In the genomic region with DNA sequence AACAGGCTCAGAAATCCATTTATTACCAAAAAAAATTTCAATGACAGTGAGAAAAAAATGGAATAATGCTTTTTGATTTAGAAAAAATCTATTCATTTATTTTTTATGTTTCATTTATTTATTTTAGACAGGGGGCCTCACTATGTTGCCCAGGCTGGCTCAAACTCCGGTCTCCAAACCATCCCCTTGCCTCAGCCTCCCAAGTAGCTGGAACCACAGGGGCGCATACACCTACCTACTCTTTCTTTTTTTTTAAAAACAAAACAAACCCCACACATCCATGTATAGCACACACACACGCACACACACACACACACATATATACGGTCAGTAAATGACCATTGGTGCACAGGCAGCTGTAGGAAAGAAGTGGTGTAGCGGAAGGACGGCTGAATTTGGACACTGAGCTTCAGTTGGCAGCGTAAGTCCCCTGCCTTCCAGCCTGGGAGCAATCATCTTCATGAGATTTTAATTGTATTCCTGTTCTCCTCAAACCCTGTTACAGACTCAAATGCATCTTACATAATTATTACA, we compare ENCODE assay signal across 9 cellular contexts. TPM values are rescaled to one million over a fixed set of nuclear protein-coding genes. Genes with fewer than 3 reads are reported as not detected.
A peak's percentile ranks its signal among the peaks of the same experiment; 100 is the strongest.
DNase-seq lines count a peak whose midpoint lies in the region; ATAC-seq and TF ChIP-seq lines count a peak whose summit lies in the region.
"Had no signal": no experiment of that assay in that cellular context is flagged by ENCODE, and none has a peak within 500 bp of the region (broad histone marks: within the 10 kb centered on the region; RNA-seq: fewer than 3 reads in every experiment).

No MANE protein-coding gene starts in this region.

- H3K36me3 ChIP-seq in breast epithelium, result no peaks in the 10 kb centered on the region
- H3K36me3 ChIP-seq in mesodermal cell (ENCODE audit: control insufficient read depth, insufficient read depth, low read length), result no peaks in the 10 kb centered on the region
- H3K36me3 ChIP-seq in upper lobe of right lung, result no peaks in the 10 kb centered on the region
- H3K36me3 ChIP-seq in Karpas-422 (ENCODE audit: insufficient read depth, low read length), result no peaks in the 10 kb centered on the region

- H3K9me3 ChIP-seq in breast epithelium (no peaks in the 10 kb centered on the region), mesodermal cell (ENCODE audit: control insufficient read depth, low read length) (no peaks in the 10 kb centered on the region), upper lobe of right lung (no peaks in the 10 kb centered on the region), Karpas-422 (ENCODE audit: low read length) (no peaks in the 10 kb centered on the region)

- H3K4me3 Mint-ChIP-seq in activated naive CD8-positive, alpha-beta T cell treated with anti-CD3 and anti-CD28 coated beads, Interleukin-2, amount 10 ng/mL, durations not matched to agents 7 days and 5 days, result peak overlapping the region; percentile 71
- no peak overlapping the region for H3K4me3 Mint-ChIP-seq in activated naive CD8-positive, alpha-beta T cell treated with anti-CD3 and anti-CD28 coated beads for 36 hours
- H3K4me3 Mint-ChIP-seq in stimulated activated naive B cell treated with anti-CD40 and anti-IgM and Interleukin-4, amounts not matched to agents 10 μg/mL and 1 μg/mL and 100 μg/mL, for 72 hours, result no peak overlapping the region
- H3K4me3 Mint-ChIP-seq: central memory CD8-positive, alpha-beta T cell had no signal

- no peaks in the 10 kb centered on the region for H3K9me3 Mint-ChIP-seq in activated naive CD8-positive, alpha-beta T cell treated with anti-CD3 and anti-CD28 coated beads, Interleukin-2, amount 10 ng/mL, durations not matched to agents 7 days and 5 days
- no peaks in the 10 kb centered on the region for H3K9me3 Mint-ChIP-seq in activated naive CD8-positive, alpha-beta T cell treated with anti-CD3 and anti-CD28 coated beads for 36 hours
- no peaks in the 10 kb centered on the region for H3K9me3 Mint-ChIP-seq in stimulated activated naive B cell treated with anti-CD40 and anti-IgM and Interleukin-4, amounts not matched to agents 10 μg/mL and 1 μg/mL and 100 μg/mL, for 72 hours
- H3K9me3 Mint-ChIP-seq: central memory CD8-positive, alpha-beta T cell had no signal

- WGBS in mesodermal cell (ENCODE audit: insufficient coverage in 2 of 2), 2 experiments, result 77% methylated on average over 6 of the region's 7 CpGs; no CpG with 5 or more reads in 1 of the 2 experiments

- no peak overlapping the region for H3K9ac ChIP-seq in Karpas-422 (ENCODE audit: low read length)

- no peaks in the 10 kb centered on the region for H3K27me3 ChIP-seq in breast epithelium
- no peaks in the 10 kb centered on the region for H3K27me3 ChIP-seq in upper lobe of right lung
- no peaks in the 10 kb centered on the region for H3K27me3 ChIP-seq in Karpas-422 (ENCODE audit: low read length)

- H2AFZ ChIP-seq in Karpas-422 (ENCODE audit: low read length), result no peak overlapping the region

- H3K4me3 ChIP-seq in breast epithelium, result peak overlapping the region in 2 of 3 donors; percentile 43 to 58
- H3K4me3 ChIP-seq in mesodermal cell (ENCODE audit: extremely low read depth, insufficient read depth, low read length, poor library complexity, severe bottlenecking), result no peak overlapping the region
- H3K4me3 ChIP-seq in upper lobe of right lung, result no peak overlapping the region
- H3K4me3 ChIP-seq in Karpas-422 (ENCODE audit: low read length), result no peak overlapping the region

- intact Hi-C loops in breast epithelium (cut with DNase I; ENCODE audit: low total_unique reads) (no loop called here), upper lobe of right lung (cut with DNase I) (no loop called here)

- POLR2A ChIA-PET in activated naive CD8-positive, alpha-beta T cell treated with anti-CD3 and anti-CD28 coated beads, Interleukin-2, amount 10 ng/mL, durations not matched to agents 7 days and 5 days (lab: Charles Lee), result interaction anchor here (1.1 to 2.8 kb wide), 3 partner anchors 10 to 29 kb away, joined by 3 to 18 read pairs (median 12); a partner anchor contains a TSS

- H3K9me2 ChIP-seq in Karpas-422 (replicated peaks; ENCODE audit: insufficient read depth, low read length), result no peaks in the 10 kb centered on the region

- no peaks in the 10 kb centered on the region for H3K79me2 ChIP-seq in Karpas-422 (ENCODE audit: low read length)

- no peak for ATAC-seq in activated naive CD8-positive, alpha-beta T cell treated with anti-CD3 and anti-CD28 coated beads, Interleukin-2, amount 10 ng/mL, durations not matched to agents 7 days and 5 days (ENCODE audit: low read depth)
- no peak for ATAC-seq in upper lobe of right lung
- no peak for ATAC-seq in stimulated activated naive B cell treated with anti-CD40 and anti-IgM and Interleukin-4, amounts not matched to agents 10 μg/mL and 1 μg/mL and 100 μg/mL, for 72 hours (replicated peaks)

- peak overlapping the region; percentile 84 for H3K27ac Mint-ChIP-seq in activated naive CD8-positive, alpha-beta T cell treated with anti-CD3 and anti-CD28 coated beads, Interleukin-2, amount 10 ng/mL, durations not matched to agents 7 days and 5 days
- H3K27ac Mint-ChIP-seq in activated naive CD8-positive, alpha-beta T cell treated with anti-CD3 and anti-CD28 coated beads for 36 hours, result no peak overlapping the region
- no peak overlapping the region for H3K27ac Mint-ChIP-seq in stimulated activated naive B cell treated with anti-CD40 and anti-IgM and Interleukin-4, amounts not matched to agents 10 μg/mL and 1 μg/mL and 100 μg/mL, for 72 hours

- TF ChIP-seq CTCF in breast epithelium (IDR thresholded peaks at IDR 0.05) (no peak), upper lobe of right lung (IDR thresholded peaks at IDR 0.05) (no peak)

- no peak for TF ChIP-seq POLR2A in breast epithelium (IDR thresholded peaks at IDR 0.05)

- H3K4me2 ChIP-seq in Karpas-422 (ENCODE audit: low read depth, low read length, poor library complexity, severe bottlenecking), result no peak overlapping the region

- H3K36me3 Mint-ChIP-seq in activated naive CD8-positive, alpha-beta T cell treated with anti-CD3 and anti-CD28 coated beads, Interleukin-2, amount 10 ng/mL, durations not matched to agents 7 days and 5 days, result peaks cover 5% of the 10 kb centered on the region
- no peaks in the 10 kb centered on the region for H3K36me3 Mint-ChIP-seq in activated naive CD8-positive, alpha-beta T cell treated with anti-CD3 and anti-CD28 coated beads for 36 hours
- H3K36me3 Mint-ChIP-seq in stimulated activated naive B cell treated with anti-CD40 and anti-IgM and Interleukin-4, amounts not matched to agents 10 μg/mL and 1 μg/mL and 100 μg/mL, for 72 hours, result peaks cover 0 to 3% of the 10 kb centered on the region in 2 donors

- no peaks in the 10 kb centered on the region for H4K20me1 ChIP-seq in Karpas-422 (ENCODE audit: insufficient read depth, low read depth, low read length)

- no peaks in the 10 kb centered on the region for H3K27me3 Mint-ChIP-seq in activated naive CD8-positive, alpha-beta T cell treated with anti-CD3 and anti-CD28 coated beads, Interleukin-2, amount 10 ng/mL, durations not matched to agents 7 days and 5 days
- H3K27me3 Mint-ChIP-seq in activated naive CD8-positive, alpha-beta T cell treated with anti-CD3 and anti-CD28 coated beads for 36 hours, result no peaks in the 10 kb centered on the region
- H3K27me3 Mint-ChIP-seq in stimulated activated naive B cell treated with anti-CD40 and anti-IgM and Interleukin-4, amounts not matched to agents 10 μg/mL and 1 μg/mL and 100 μg/mL, for 72 hours, result no peaks in the 10 kb centered on the region
- H3K27me3 Mint-ChIP-seq: central memory CD8-positive, alpha-beta T cell had no signal

- H3K4me1 Mint-ChIP-seq in activated naive CD8-positive, alpha-beta T cell treated with anti-CD3 and anti-CD28 coated beads, Interleukin-2, amount 10 ng/mL, durations not matched to agents 7 days and 5 days, result peaks cover 22% of the 10 kb centered on the region
- peaks cover 32% of the 10 kb centered on the region for H3K4me1 Mint-ChIP-seq in activated naive CD8-positive, alpha-beta T cell treated with anti-CD3 and anti-CD28 coated beads for 36 hours
- H3K4me1 Mint-ChIP-seq in stimulated activated naive B cell treated with anti-CD40 and anti-IgM and Interleukin-4, amounts not matched to agents 10 μg/mL and 1 μg/mL and 100 μg/mL, for 72 hours, result peaks cover 5 to 7% of the 10 kb centered on the region in 2 donors
- H3K4me1 Mint-ChIP-seq: central memory CD8-positive, alpha-beta T cell had no signal

- peak overlapping the region; percentile 83 to 87 for H3K27ac ChIP-seq in breast epithelium
- H3K27ac ChIP-seq in mesodermal cell (ENCODE audit: low read depth, low read length, severe bottlenecking), result peak overlapping the region; percentile 97
- peak overlapping the region; percentile 82 for H3K27ac ChIP-seq in upper lobe of right lung
- H3K27ac ChIP-seq in Karpas-422 (ENCODE audit: low read length), result no peak overlapping the region

- H3K4me1 ChIP-seq in breast epithelium (peaks cover 4 to 12% of the 10 kb centered on the region in 2 donors), mesodermal cell (ENCODE audit: control insufficient read depth, insufficient read depth, low read length, poor library complexity, severe bottlenecking) (peaks cover 45% of the 10 kb centered on the region), upper lobe of right lung (peaks cover 30% of the 10 kb centered on the region), Karpas-422 (ENCODE audit: low read length) (no peaks in the 10 kb centered on the region)

- DNase-seq in activated naive CD8-positive, alpha-beta T cell treated with anti-CD3 and anti-CD28 coated beads, Interleukin-2, amount 10 ng/mL, durations not matched to agents 7 days and 5 days, result no peak
- DNase-seq in activated naive CD8-positive, alpha-beta T cell treated with anti-CD3 and anti-CD28 coated beads for 36 hours, result no peak
- DNase-seq in breast epithelium (ENCODE audit: low spot score in 2 of 2) (no peak), upper lobe of right lung (no peak), DMS53 (lab: John Stamatoyannopoulos, UW) (no peak), Karpas-422 (no peak)
- no peak for DNase-seq in stimulated activated naive B cell treated with anti-CD40 and anti-IgM and Interleukin-4, amounts not matched to agents 10 μg/mL and 1 μg/mL and 100 μg/mL, for 72 hours

RNA-seq across cellular contexts. Expression of a gene that starts 28.8 kb away (rescaled TPM):
- total RNA-seq in activated naive CD8-positive, alpha-beta T cell treated with anti-CD3 and anti-CD28 coated beads, Interleukin-2, amount 10 ng/mL, durations not matched to agents 7 days and 5 days, result 10 to 100 TPM; 11.7 to 12.0 TPM
- 10 to 100 TPM; 12.2 to 13.8 TPM for total RNA-seq in activated naive CD8-positive, alpha-beta T cell treated with anti-CD3 and anti-CD28 coated beads for 36 hours
- total RNA-seq in breast epithelium, result 100 to 1,000 TPM in 1 of 3 donors, 10 to 100 TPM in 2; 28.5 to 165 (median 51.1) TPM
- polyA plus RNA-seq in mesodermal cell (2013, experiment 1 of 2), result 33.3 TPM
- 36.0 TPM for polyA plus RNA-seq in mesodermal cell (2013, experiment 2 of 2)
- 35.6 TPM for total RNA-seq in upper lobe of right lung
- not detected in 2 replicates for total RNA-seq in Karpas-422 (2014; rRNA removed; shearing (Covaris generic); ENCODE audit: low replicate concordance)

Comparison
In these comparisons a context has a peak if more than half of its experiments do, and no peak if none do; other contexts are left out.
1. H3K4me3 ChIP-seq: peak in breast epithelium (2 of 3); none in mesodermal cell (single experiment), upper lobe of right lung (single experiment) and Karpas-422 (single experiment).
2. RNA of a gene that starts 28.8 kb away (total RNA-seq): 28.5 to 165 TPM in breast epithelium, 35.6 TPM in upper lobe of right lung (single experiment), 12.2 to 13.8 TPM in activated naive CD8-positive, alpha-beta T cell treated with anti-CD3 and anti-CD28 coated beads for 36 hours and 11.7 to 12.0 TPM in activated naive CD8-positive, alpha-beta T cell treated with anti-CD3 and anti-CD28 coated beads, Interleukin-2, amount 10 ng/mL, durations not matched to agents 7 days and 5 days; not detected in Karpas-422; every median in the first group is over 10 times any median in the second.